In the genomic region with DNA sequence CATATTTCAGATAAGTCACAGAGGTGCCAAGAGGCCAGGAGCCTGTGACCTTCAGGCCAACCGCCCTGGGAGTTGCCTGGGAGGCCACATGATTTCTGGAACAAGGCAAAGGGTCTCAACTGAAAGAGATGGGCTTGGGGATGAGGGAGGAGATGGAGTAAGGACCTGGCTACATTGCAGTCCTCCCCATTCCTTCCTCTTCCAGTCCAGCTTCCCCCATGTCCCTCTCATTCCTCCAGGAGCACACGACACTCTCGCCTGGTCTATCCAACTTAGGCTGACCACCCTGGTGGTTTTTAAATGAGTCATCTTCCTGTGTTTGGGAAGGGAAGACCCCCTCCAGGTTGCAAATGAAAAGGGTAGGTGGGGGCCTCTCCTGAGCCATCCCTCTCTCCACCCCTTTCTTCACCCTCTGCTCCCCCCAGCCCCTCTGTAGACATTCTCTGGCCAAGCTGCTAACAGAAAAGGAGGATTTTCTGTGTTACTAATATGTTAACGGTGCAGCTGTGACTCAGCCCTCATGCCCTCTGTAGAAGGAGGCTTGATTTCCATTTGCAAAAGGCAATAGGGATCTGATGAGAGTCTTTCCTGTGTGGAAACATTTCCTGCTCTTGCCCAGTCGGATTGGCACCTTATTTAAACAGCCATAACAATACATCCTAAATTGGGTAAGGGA, we compare ENCODE assay signal across 14 cellular contexts.
A peak's percentile ranks its signal among the peaks of the same experiment; 100 is the strongest.
DNase-seq lines count a peak whose midpoint lies in the region; ATAC-seq, FAIRE-seq and TF ChIP-seq lines count a peak whose summit lies in the region.
"Had no signal": no experiment of that assay in that cellular context is flagged by ENCODE, and none has a peak within 500 bp of the region (broad histone marks: within the 10 kb centered on the region; RNA-seq: fewer than 3 reads in every experiment).

No MANE protein-coding gene starts in this region.

- H3K4me1 ChIP-seq in SK-N-SH (ENCODE audit: control insufficient read depth in 1 of 2, insufficient read depth in 2 of 2, low read depth in 1 of 2, low read length in 1 of 2) (peaks cover 0 to 22% of the 10 kb centered on the region in 2 experiments; a peak in 2 of 4 replicates), aorta (ENCODE audit: control insufficient read depth in 1 of 2, insufficient read depth in 2 of 2, low read length in 2 of 2) (no peaks in the 10 kb centered on the region)
- H3K4me1 ChIP-seq: ascending aorta had no signal

- FAIRE-seq in bronchial epithelial cell (lab: Jason Lieb, UNC): no peak

- no peaks in the 10 kb centered on the region; the same call in 1 of the 2 replicates for H3K27me3 ChIP-seq in SK-N-SH (ENCODE audit: insufficient read depth)
- H3K27me3 ChIP-seq in bronchial epithelial cell (ENCODE audit: control insufficient read depth, insufficient read depth, low read length): no peaks in the 10 kb centered on the region
- no peaks in the 10 kb centered on the region for H3K27me3 ChIP-seq in aorta (ENCODE audit: control insufficient read depth in 1 of 2, insufficient read depth in 2 of 2, low read length in 1 of 2)
- H3K27me3 ChIP-seq: ascending aorta, MG63 had no signal

- POLR2A ChIA-PET in SK-N-SH (lab: Yijun Ruan, JAX): no interaction called here

- CTCF ChIA-PET in SK-N-SH (lab: Yijun Ruan, JAX): no interaction called here

- H3K9me2 ChIP-seq in SK-N-SH: no peaks in the 10 kb centered on the region

- no peak for TF ChIP-seq CTCF in SK-N-SH (IDR thresholded peaks at IDR 0.05)
- TF ChIP-seq CTCF in bronchial epithelial cell (IDR thresholded peaks at IDR 0.05; ENCODE audit: insufficient read depth, low read length, severe bottlenecking): no peak

- H2AFZ ChIP-seq in SK-N-SH (ENCODE audit: low read depth): no peak overlapping the region

- no peak for DNase-seq in SK-N-SH
- DNase-seq in bronchial epithelial cell (ENCODE audit: low read depth): peak; percentile 18
- DNase-seq in iPS DF 19.7 (ENCODE audit: low read depth, low spot score): peak; percentile 54
- DNase-seq in aorta: no peak
- DNase-seq in effector CD4-positive, alpha-beta T cell: no peak
- no peak for DNase-seq in hepatic stellate cell (ENCODE audit: low spot score)
- DNase-seq: CD4-positive, alpha-beta T cell; DMS79; MG63; NCI-H2029 treated with DMSO at 0.1 percent for 48 hours; stimulated activated CD4-positive, alpha-beta T cell treated with anti-CD3 and anti-CD28 coated beads, Interleukin-4, amount 100 ng/mL, for 4 hours had no signal

- no peak overlapping the region for H3K9ac ChIP-seq in SK-N-SH

- TF ChIP-seq EP300 in SK-N-SH (IDR thresholded peaks at IDR 0.05; ENCODE audit: borderline replicate concordance in 1 of 2, low read depth in 1 of 2, low read length in 1 of 2): no peak

- intact Hi-C loops in aorta (cut with DNase I): no loop called here

- H3K4me2 ChIP-seq in SK-N-SH: no peak overlapping the region

- H4K20me1 ChIP-seq in SK-N-SH (ENCODE audit: insufficient read depth): no peaks in the 10 kb centered on the region

- H3F3A ChIP-seq in SK-N-SH (replicated peaks; ENCODE audit: insufficient read depth): no peaks in the 10 kb centered on the region

- H3K36me3 ChIP-seq in SK-N-SH (replicated peaks in 1 of 2; ENCODE audit: control insufficient read depth in 1 of 2, insufficient read depth in 2 of 2, low read length in 1 of 2) (no peaks in the 10 kb centered on the region), bronchial epithelial cell (ENCODE audit: control insufficient read depth, insufficient read depth, low read length) (no peaks in the 10 kb centered on the region), aorta (ENCODE audit: control insufficient read depth in 1 of 2, insufficient read depth in 2 of 2, low read length in 1 of 2) (no peaks in the 10 kb centered on the region)
- H3K36me3 ChIP-seq: ascending aorta, MG63 had no signal

- ATAC-seq in SK-N-SH treated with all-trans-retinoic acid at 6 μM for 48 hours (no peak), aorta (ENCODE audit: low FRiP score) (peak; percentile 13), GM19023 (IDR thresholded peaks at IDR 0.05; ENCODE audit: unreplicated experiment) (no peak)

- TF ChIP-seq RAD21 in SK-N-SH (IDR thresholded peaks at IDR 0.05; ENCODE audit: low read length): no peak

- H3K9me3 ChIP-seq in SK-N-SH (no peaks in the 10 kb centered on the region), aorta (ENCODE audit: control insufficient read depth, low read length) (no peaks in the 10 kb centered on the region)
- H3K9me3 ChIP-seq: ascending aorta, MG63 had no signal

- no peaks in the 10 kb centered on the region for H3K79me2 ChIP-seq in SK-N-SH (ENCODE audit: insufficient read depth)

- no peak overlapping the region for H3K27ac ChIP-seq in SK-N-SH (ENCODE audit: low read depth in 2 of 2, low read length in 1 of 2)
- H3K27ac ChIP-seq in aorta (ENCODE audit: low read depth in 1 of 2, low read length in 2 of 2): no peak overlapping the region
- H3K27ac ChIP-seq: ascending aorta had no signal

- 57% methylated on average over 4 of the region's 5 CpGs for WGBS in SK-N-SH (ENCODE audit: low lambda C conversion rate)
- WGBS in aorta, 2 donors: 45 to 59% methylated on average over 5 of the region's 5 CpGs

- no peak overlapping the region for H3K4me3 ChIP-seq in SK-N-SH (ENCODE audit: low read depth in 2 of 2, low read length in 1 of 2)
- no peak overlapping the region for H3K4me3 ChIP-seq in bronchial epithelial cell (ENCODE audit: low read depth, low read length)
- no peak overlapping the region for H3K4me3 ChIP-seq in aorta (ENCODE audit: low read length in 2 of 2)
- H3K4me3 ChIP-seq: ascending aorta, MG63 had no signal

TF ChIP-seq in SK-N-SH, 30 proteins besides CTCF, POLR2A, EP300 and RAD21:
- TF ChIP-seq SIN3A (IDR thresholded peaks at IDR 0.05; ENCODE audit: borderline replicate concordance, low read depth, low read length): no peak
- TF ChIP-seq FOSL2 (IDR thresholded peaks at IDR 0.05; ENCODE audit: borderline replicate concordance, low read depth): peak; percentile 16; the same call in 1 of the 2 replicates

TF ChIP-seq in SK-N-SH treated with all-trans-retinoic acid at 6 μM for 48 hours, 23 proteins besides CTCF, POLR2A, EP300 and RAD21:
- no peak for TF ChIP-seq TOX (CRISPR knock-in tag; IDR thresholded peaks at IDR 0.05; ENCODE audit: borderline replicate concordance)
- no peak for TF ChIP-seq SNAI2 (CRISPR knock-in tag; IDR thresholded peaks at IDR 0.05)
- TF ChIP-seq, protein P1, sequence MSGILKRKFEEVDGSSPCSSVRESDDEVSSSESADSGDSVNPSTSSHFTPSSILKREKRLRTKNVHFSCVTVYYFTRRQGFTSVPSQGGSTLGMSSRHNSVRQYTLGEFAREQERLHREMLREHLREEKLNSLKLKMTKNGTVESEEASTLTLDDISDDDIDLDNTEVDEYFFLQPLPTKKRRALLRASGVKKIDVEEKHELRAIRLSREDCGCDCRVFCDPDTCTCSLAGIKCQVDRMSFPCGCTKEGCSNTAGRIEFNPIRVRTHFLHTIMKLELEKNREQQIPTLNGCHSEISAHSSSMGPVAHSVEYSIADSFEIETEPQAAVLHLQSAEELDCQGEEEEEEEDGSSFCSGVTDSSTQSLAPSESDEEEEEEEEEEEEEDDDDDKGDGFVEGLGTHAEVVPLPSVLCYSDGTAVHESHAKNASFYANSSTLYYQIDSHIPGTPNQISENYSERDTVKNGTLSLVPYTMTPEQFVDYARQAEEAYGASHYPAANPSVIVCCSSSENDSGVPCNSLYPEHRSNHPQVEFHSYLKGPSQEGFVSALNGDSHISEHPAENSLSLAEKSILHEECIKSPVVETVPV (CRISPR knock-in tag; IDR thresholded peaks at IDR 0.05): no peak
- TF ChIP-seq, protein P2, sequence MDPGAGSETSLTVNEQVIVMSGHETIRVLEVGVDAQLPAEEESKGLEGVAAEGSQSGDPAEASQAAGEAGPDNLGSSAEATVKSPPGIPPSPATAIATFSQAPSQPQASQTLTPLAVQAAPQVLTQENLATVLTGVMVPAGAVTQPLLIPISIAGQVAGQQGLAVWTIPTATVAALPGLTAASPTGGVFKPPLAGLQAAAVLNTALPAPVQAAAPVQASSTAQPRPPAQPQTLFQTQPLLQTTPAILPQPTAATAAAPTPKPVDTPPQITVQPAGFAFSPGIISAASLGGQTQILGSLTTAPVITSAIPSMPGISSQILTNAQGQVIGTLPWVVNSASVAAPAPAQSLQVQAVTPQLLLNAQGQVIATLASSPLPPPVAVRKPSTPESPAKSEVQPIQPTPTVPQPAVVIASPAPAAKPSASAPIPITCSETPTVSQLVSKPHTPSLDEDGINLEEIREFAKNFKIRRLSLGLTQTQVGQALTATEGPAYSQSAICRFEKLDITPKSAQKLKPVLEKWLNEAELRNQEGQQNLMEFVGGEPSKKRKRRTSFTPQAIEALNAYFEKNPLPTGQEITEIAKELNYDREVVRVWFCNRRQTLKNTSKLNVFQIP (CRISPR knock-in tag; IDR thresholded peaks at IDR 0.05; ENCODE audit: borderline replicate concordance, low read depth): no peak
- TF ChIP-seq ZNF8 (CRISPR knock-in tag; IDR thresholded peaks at IDR 0.05): no peak
- TF ChIP-seq ZFP30 (CRISPR knock-in tag; IDR thresholded peaks at IDR 0.05): no peak
- TF ChIP-seq ARNTL (CRISPR knock-in tag; IDR thresholded peaks at IDR 0.05; ENCODE audit: borderline replicate concordance, low read depth): no peak
- no peak for TF ChIP-seq ESRRG (CRISPR knock-in tag; IDR thresholded peaks at IDR 0.05)
- TF ChIP-seq ZC3H10 (CRISPR knock-in tag; IDR thresholded peaks at IDR 0.05): no peak
- TF ChIP-seq, protein P3, sequence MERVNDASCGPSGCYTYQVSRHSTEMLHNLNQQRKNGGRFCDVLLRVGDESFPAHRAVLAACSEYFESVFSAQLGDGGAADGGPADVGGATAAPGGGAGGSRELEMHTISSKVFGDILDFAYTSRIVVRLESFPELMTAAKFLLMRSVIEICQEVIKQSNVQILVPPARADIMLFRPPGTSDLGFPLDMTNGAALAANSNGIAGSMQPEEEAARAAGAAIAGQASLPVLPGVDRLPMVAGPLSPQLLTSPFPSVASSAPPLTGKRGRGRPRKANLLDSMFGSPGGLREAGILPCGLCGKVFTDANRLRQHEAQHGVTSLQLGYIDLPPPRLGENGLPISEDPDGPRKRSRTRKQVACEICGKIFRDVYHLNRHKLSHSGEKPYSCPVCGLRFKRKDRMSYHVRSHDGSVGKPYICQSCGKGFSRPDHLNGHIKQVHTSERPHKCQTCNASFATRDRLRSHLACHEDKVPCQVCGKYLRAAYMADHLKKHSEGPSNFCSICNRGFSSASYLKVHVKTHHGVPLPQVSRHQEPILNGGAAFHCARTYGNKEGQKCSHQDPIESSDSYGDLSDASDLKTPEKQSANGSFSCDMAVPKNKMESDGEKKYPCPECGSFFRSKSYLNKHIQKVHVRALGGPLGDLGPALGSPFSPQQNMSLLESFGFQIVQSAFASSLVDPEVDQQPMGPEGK (CRISPR knock-in tag; IDR thresholded peaks at IDR 0.05; ENCODE audit: borderline replicate concordance): no peak
- no peak for TF ChIP-seq TCF4 (CRISPR knock-in tag; IDR thresholded peaks at IDR 0.05; ENCODE audit: borderline replicate concordance)
- no peak for TF ChIP-seq ZFP3 (CRISPR knock-in tag; IDR thresholded peaks at IDR 0.05)
- no peak for TF ChIP-seq RARB (CRISPR knock-in tag; IDR thresholded peaks at IDR 0.05)
- TF ChIP-seq CSDC2 (CRISPR knock-in tag; IDR thresholded peaks at IDR 0.05): no peak
- no peak for TF ChIP-seq OSR1 (CRISPR knock-in tag; IDR thresholded peaks at IDR 0.05)
- no peak for TF ChIP-seq BACH2 (CRISPR knock-in tag; IDR thresholded peaks at IDR 0.05; ENCODE audit: borderline replicate concordance)

Comparison
In these comparisons a context has a peak if more than half of its experiments do, and no peak if none do; other contexts are left out.
1. DNase-seq: peak in bronchial epithelial cell (single experiment) and iPS DF 19.7 (single experiment); none in SK-N-SH (single experiment), aorta (0 of 2), effector CD4-positive, alpha-beta T cell (single experiment) and hepatic stellate cell (single experiment).